1 cellular context compared by ENCODE assay signal in genomic region chr10:71480662-71481061, GRCh38.
A peak's percentile ranks its signal among the peaks of the same experiment; 100 is the strongest.
TF ChIP-seq lines count a peak whose summit lies in the region.

No MANE protein-coding gene starts in this region.

TF ChIP-seq in K562, 482 proteins besides CTCF, POLR2A, EP300 and RAD21:
- no peak for TF ChIP-seq PHF8 (IDR thresholded peaks at IDR 0.05; ENCODE audit: borderline replicate concordance, low read length)
- TF ChIP-seq, protein P1, sequence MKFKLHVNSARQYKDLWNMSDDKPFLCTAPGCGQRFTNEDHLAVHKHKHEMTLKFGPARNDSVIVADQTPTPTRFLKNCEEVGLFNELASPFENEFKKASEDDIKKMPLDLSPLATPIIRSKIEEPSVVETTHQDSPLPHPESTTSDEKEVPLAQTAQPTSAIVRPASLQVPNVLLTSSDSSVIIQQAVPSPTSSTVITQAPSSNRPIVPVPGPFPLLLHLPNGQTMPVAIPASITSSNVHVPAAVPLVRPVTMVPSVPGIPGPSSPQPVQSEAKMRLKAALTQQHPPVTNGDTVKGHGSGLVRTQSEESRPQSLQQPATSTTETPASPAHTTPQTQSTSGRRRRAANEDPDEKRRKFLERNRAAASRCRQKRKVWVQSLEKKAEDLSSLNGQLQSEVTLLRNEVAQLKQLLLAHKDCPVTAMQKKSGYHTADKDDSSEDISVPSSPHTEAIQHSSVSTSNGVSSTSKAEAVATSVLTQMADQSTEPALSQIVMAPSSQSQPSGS (CRISPR knock-in tag; IDR thresholded peaks at IDR 0.05) = no peak
- no peak for TF ChIP-seq FOXJ2 (tag; IDR thresholded peaks at IDR 0.05)
- TF ChIP-seq ZEB2 (IDR thresholded peaks at IDR 0.05) = no peak
- TF ChIP-seq, protein P2, sequence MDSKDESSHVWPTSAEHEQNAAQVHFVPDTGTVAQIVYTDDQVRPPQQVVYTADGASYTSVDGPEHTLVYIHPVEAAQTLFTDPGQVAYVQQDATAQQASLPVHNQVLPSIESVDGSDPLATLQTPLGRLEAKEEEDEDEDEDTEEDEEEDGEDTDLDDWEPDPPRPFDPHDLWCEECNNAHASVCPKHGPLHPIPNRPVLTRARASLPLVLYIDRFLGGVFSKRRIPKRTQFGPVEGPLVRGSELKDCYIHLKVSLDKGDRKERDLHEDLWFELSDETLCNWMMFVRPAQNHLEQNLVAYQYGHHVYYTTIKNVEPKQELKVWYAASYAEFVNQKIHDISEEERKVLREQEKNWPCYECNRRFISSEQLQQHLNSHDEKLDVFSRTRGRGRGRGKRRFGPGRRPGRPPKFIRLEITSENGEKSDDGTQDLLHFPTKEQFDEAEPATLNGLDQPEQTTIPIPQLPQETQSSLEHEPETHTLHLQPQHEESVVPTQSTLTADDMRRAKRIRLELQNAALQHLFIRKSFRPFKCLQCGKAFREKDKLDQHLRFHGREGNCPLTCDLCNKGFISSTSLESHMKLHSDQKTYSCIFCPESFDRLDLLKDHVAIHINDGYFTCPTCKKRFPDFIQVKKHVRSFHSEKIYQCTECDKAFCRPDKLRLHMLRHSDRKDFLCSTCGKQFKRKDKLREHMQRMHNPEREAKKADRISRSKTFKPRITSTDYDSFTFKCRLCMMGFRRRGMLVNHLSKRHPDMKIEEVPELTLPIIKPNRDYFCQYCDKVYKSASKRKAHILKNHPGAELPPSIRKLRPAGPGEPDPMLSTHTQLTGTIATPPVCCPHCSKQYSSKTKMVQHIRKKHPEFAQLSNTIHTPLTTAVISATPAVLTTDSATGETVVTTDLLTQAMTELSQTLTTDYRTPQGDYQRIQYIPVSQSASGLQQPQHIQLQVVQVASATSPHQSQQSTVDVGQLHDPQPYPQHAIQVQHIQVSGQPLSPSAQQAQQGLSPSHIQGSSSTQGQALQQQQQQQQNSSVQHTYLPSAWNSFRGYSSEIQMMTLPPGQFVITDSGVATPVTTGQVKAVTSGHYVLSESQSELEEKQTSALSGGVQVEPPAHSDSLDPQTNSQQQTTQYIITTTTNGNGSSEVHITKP (IDR thresholded peaks at IDR 0.05; ENCODE audit: partially characterized antibody) = peak; percentile 90
- TF ChIP-seq BRD9 (IDR thresholded peaks at IDR 0.05; ENCODE audit: low read depth, partially characterized antibody) = no peak
